ENCODE assay signal across 26 cellular contexts in genomic region chr5:117110548-117110947, GRCh38.
"Had no signal": no experiment of that assay in that cellular context is flagged by ENCODE, and none has a peak within 500 bp of the region (broad histone marks: within the 10 kb centered on the region; RNA-seq: fewer than 3 reads in every experiment).

No MANE protein-coding gene starts in this region.

- H3K27ac ChIP-seq: left ventricle myocardium inferior, pancreas, prostate gland, skin epidermis, tibial nerve, uterus had no signal

- H3K4me3 Mint-ChIP-seq: naive thymus-derived CD8-positive, alpha-beta T cell; nephron; neural crest cell; stimulated activated memory B cell treated with anti-CD40 and anti-IgM and Interleukin-4, amounts not matched to agents 10 μg/mL and 1 μg/mL and 100 μg/mL, for 72 hours; stimulated activated naive CD8-positive, alpha-beta T cell treated with anti-CD3 and anti-CD28 coated beads, Interleukin-15, amount 100 ng/mL, for 72 hours; type B pancreatic cell had no signal

- H3K4me1 Mint-ChIP-seq: naive thymus-derived CD8-positive, alpha-beta T cell; nephron; stimulated activated memory B cell treated with anti-CD40 and anti-IgM and Interleukin-4, amounts not matched to agents 10 μg/mL and 1 μg/mL and 100 μg/mL, for 72 hours; stimulated activated naive CD8-positive, alpha-beta T cell treated with anti-CD3 and anti-CD28 coated beads, Interleukin-15, amount 100 ng/mL, for 72 hours had no signal

- H3K27me3 ChIP-seq: pancreas, tibial nerve, uterus had no signal

- H3K36me3 Mint-ChIP-seq: naive thymus-derived CD8-positive, alpha-beta T cell; stimulated activated memory B cell treated with anti-CD40 and anti-IgM and Interleukin-4, amounts not matched to agents 10 μg/mL and 1 μg/mL and 100 μg/mL, for 72 hours; type B pancreatic cell had no signal

- H3K36me3 ChIP-seq: left ventricle myocardium inferior, pancreas, prostate gland, tibial nerve, uterus had no signal

- ATAC-seq: naive thymus-derived CD8-positive, alpha-beta T cell; pancreas; right cardiac atrium; sciatic nerve; stimulated activated memory B cell treated with anti-CD40 and anti-IgM and Interleukin-4, amounts not matched to agents 10 μg/mL and 1 μg/mL and 100 μg/mL, for 72 hours; stimulated activated naive CD8-positive, alpha-beta T cell treated with anti-CD3 and anti-CD28 coated beads, Interleukin-15, amount 100 ng/mL, for 72 hours had no signal

- H3K27ac Mint-ChIP-seq: naive thymus-derived CD8-positive, alpha-beta T cell; nephron; stimulated activated memory B cell treated with anti-CD40 and anti-IgM and Interleukin-4, amounts not matched to agents 10 μg/mL and 1 μg/mL and 100 μg/mL, for 72 hours; stimulated activated naive CD8-positive, alpha-beta T cell treated with anti-CD3 and anti-CD28 coated beads, Interleukin-15, amount 100 ng/mL, for 72 hours; type B pancreatic cell had no signal

- H3K9me3 ChIP-seq: left ventricle myocardium inferior, pancreas, prostate gland, tibial nerve, uterus had no signal

- H3K9me3 Mint-ChIP-seq: type B pancreatic cell had no signal

- H3K27me3 Mint-ChIP-seq: naive thymus-derived CD8-positive, alpha-beta T cell; stimulated activated memory B cell treated with anti-CD40 and anti-IgM and Interleukin-4, amounts not matched to agents 10 μg/mL and 1 μg/mL and 100 μg/mL, for 72 hours; stimulated activated naive CD8-positive, alpha-beta T cell treated with anti-CD3 and anti-CD28 coated beads, Interleukin-15, amount 100 ng/mL, for 72 hours; type B pancreatic cell had no signal

- FAIRE-seq: pancreas had no signal

- H3K4me1 ChIP-seq: left ventricle myocardium inferior, pancreas, prostate gland, tibial nerve, uterus had no signal

- DNase-seq: hypothalamus; islet precursor cell; left ventricle myocardium inferior; naive thymus-derived CD8-positive, alpha-beta T cell; nucleus accumbens; pancreas; posterior cingulate gyrus; retina; right cardiac atrium; stimulated activated CD4-positive, alpha-beta T cell treated with anti-CD3 and anti-CD28 coated beads, Interleukin-12 subunit alpha, Interleukin-12 subunit beta, amount 100 ng/mL, for 4 hours; stimulated activated CD4-positive, alpha-beta T cell treated with anti-CD3 and anti-CD28 coated beads, Interleukin-2, amount 100 ng/mL, for 48 hours; stimulated activated CD4-positive, alpha-beta T cell treated with anti-CD3 and anti-CD28 coated beads, Interleukin-4, amount 100 ng/mL, for 4 hours; stimulated activated CD8-positive, alpha-beta memory T cell treated with anti-CD3 and anti-CD28 coated beads, Interleukin-4, amount 100 ng/mL, for 48 hours; stimulated activated naive CD4-positive, alpha-beta T cell treated with Interleukin-2 at 50 U/mL for 16 hours; stimulated activated naive CD8-positive, alpha-beta T cell treated with anti-CD3 and anti-CD28 coated beads, Interleukin-15, amount 100 ng/mL, for 72 hours; substantia nigra; uterus had no signal

- H3K4me3 ChIP-seq: left ventricle myocardium inferior, lung, pancreas, prostate gland, skin epidermis, tibial nerve, uterus had no signal
